ENCODE assay signal across 8 cellular contexts in the genomic region with DNA sequence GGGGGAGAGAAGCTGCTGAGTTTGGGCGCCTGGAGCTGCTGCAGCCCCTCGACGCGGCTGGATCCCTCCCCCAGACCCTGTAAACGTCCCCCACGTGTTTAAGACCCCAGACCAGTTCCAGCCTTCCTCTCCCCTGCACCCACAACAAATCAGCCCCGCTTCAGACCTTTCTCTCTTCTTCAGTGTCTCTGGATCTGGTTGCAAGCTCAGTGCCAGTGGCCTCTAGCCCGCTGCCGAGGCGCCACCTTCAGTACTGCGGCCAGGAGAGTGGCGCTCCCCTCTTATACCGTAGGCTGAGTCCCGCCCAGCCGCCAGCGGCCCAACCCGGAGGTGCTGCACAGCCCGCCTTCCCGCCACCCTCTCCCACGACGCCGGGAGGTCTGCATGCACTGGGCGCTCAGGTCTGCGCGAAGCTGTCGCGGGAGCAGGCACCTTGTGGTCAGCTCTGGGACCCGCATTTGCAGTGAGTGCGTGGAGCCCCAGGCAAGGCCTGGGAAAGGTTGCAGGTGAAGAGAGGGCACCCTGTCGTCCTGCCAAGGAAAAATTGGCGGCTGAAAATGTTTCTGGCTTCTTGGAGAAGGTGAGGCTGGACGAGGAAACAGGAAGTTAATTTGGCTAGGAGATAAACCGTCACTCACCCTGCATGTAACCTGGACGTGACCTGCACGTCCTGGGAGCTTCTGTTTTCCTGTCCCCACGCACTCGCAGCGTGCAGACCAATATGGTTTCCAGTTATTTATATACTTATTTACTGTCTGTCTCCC. TPM values are rescaled to one million over a fixed set of nuclear protein-coding genes. Genes with fewer than 3 reads are reported as not detected.
DNase-seq lines count a peak whose midpoint lies in the region; ATAC-seq and TF ChIP-seq lines count a peak whose summit lies in the region.

A gene with protein sequence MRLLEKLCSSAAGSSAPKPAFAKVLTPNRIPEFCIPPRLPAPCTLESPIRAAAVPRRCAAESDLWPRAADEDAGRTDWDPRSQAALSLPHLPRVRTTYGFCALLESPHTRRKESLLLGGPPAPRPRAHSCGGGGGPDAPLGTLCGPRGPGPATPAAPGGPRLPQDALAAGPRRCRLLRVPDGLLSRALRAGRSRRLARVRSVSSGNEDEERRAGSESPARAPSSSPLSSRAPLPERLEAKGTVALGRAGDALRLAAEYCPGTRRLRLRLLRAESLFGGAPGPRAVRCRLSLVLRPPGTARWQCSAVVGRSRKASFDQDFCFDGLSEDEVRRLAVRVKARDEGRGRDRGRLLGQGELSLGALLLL (minus strand): TSS at position 257 of the 764 bp plus-strand sequence. CDS start 301 bp downstream, outside the sequence.

- H3K27ac ChIP-seq in iPS-20b (ENCODE audit: low read length): no peak within 1 kb of the TSS
- no peak within 1 kb of the TSS for H3K27ac ChIP-seq in smooth muscle cell (ENCODE audit: low read depth)

- H3F3A ChIP-seq in smooth muscle cell (ENCODE audit: low read depth): no peaks in the 10 kb centered on the region

- in situ Hi-C loops in astrocyte of the cerebellum (cut with HindIII; ENCODE audit: low sequenced_read_pairs): no loop called here

- H3K9ac ChIP-seq in iPS-20b (ENCODE audit: low read depth, low read length) (peak within 1 kb of the TSS; percentile 29; the same call in 1 of the 2 replicates), smooth muscle cell (ENCODE audit: low read depth) (no peak within 1 kb of the TSS)

- ATAC-seq in GM21737 (IDR thresholded peaks at IDR 0.05; ENCODE audit: unreplicated experiment) (no peak), HG03097 (IDR thresholded peaks at IDR 0.05; ENCODE audit: low FRiP score, unreplicated experiment) (no peak)

- H3K4me1 ChIP-seq in BE2C: no peaks in the 10 kb centered on the region
- H3K4me1 ChIP-seq in iPS-20b (ENCODE audit: insufficient read depth, low read length): no peaks in the 10 kb centered on the region
- peaks cover 8% of the 10 kb centered on the region for H3K4me1 ChIP-seq in smooth muscle cell (ENCODE audit: low read depth)

- TF ChIP-seq CTCF in BE2C (IDR thresholded peaks at IDR 0.05; ENCODE audit: low read depth, low read length): no peak
- TF ChIP-seq CTCF in astrocyte of the cerebellum (IDR thresholded peaks at IDR 0.05; ENCODE audit: low read depth, low read length, missing control alignments): no peak
- no peak for TF ChIP-seq CTCF in smooth muscle cell (IDR thresholded peaks at IDR 0.05; ENCODE audit: borderline replicate concordance, insufficient read depth, poor library complexity, severe bottlenecking)

- no peaks in the 10 kb centered on the region for H3K9me3 ChIP-seq in BE2C
- H3K9me3 ChIP-seq in iPS-20b (ENCODE audit: insufficient read depth, low read depth, low read length): no peaks in the 10 kb centered on the region
- no peaks in the 10 kb centered on the region for H3K9me3 ChIP-seq in smooth muscle cell (replicated peaks; ENCODE audit: low read depth)

- H3K27me3 ChIP-seq in BE2C (peaks cover 11% of the 10 kb centered on the region), iPS-20b (ENCODE audit: insufficient read depth, low read length) (peaks cover 79% of the 10 kb centered on the region), smooth muscle cell (ENCODE audit: low read depth) (peaks cover 91% of the 10 kb centered on the region)

- no peaks in the 10 kb centered on the region for H4K20me1 ChIP-seq in smooth muscle cell (ENCODE audit: low read depth)

- WGBS in smooth muscle cell (ENCODE audit: low lambda C conversion rate): 22% methylated on average over 37 of the region's 38 CpGs

- H3K36me3 ChIP-seq in BE2C (no peaks in the 10 kb centered on the region), iPS-20b (ENCODE audit: insufficient read depth, low read depth, low read length) (no peaks in the 10 kb centered on the region), smooth muscle cell (ENCODE audit: low read depth) (no peaks in the 10 kb centered on the region)

- peak within 1 kb of the TSS; percentile 54 for H2AFZ ChIP-seq in smooth muscle cell (ENCODE audit: low read depth)

- DNase-seq in BE2C (no peak), NCI-H2029 (lab: John Stamatoyannopoulos, UW) (peak; percentile 75), astrocyte of the cerebellum (ENCODE audit: low read depth) (no peak), smooth muscle cell (lab: John Stamatoyannopoulos, UW; ENCODE audit: unreplicated experiment) (no peak), A172 (ENCODE audit: low spot score) (no peak)

- peak within 1 kb of the TSS; percentile 37 for H3K4me3 ChIP-seq in BE2C (ENCODE audit: low read depth, low read length)
- peak within 1 kb of the TSS; percentile 20 for H3K4me3 ChIP-seq in astrocyte of the cerebellum (ENCODE audit: low read depth, low read length)
- peak within 1 kb of the TSS; percentile 61 for H3K4me3 ChIP-seq in iPS-20b (ENCODE audit: low read length)
- peak within 1 kb of the TSS; percentile 53 for H3K4me3 ChIP-seq in smooth muscle cell

- no peaks in the 10 kb centered on the region for H3K79me2 ChIP-seq in smooth muscle cell (ENCODE audit: low read depth)

- H3K4me2 ChIP-seq in smooth muscle cell: peak within 1 kb of the TSS; percentile 89

RNA-seq across cellular contexts. Expression of the gene that starts here (rescaled TPM):
- polyA plus RNA-seq in BE2C (2012; ENCODE audit: insufficient read depth, insufficient read length, low read depth): not detected
- 0.72 and 0.81 TPM in 2 replicates for total RNA-seq in smooth muscle cell
- polyA plus RNA-seq in smooth muscle cell: 0.71 and 0.98 TPM in 2 replicates
- not detected in 2 replicates for total RNA-seq in A172 (2014; rRNA removed; shearing (Covaris generic))
